In the genomic region with DNA sequence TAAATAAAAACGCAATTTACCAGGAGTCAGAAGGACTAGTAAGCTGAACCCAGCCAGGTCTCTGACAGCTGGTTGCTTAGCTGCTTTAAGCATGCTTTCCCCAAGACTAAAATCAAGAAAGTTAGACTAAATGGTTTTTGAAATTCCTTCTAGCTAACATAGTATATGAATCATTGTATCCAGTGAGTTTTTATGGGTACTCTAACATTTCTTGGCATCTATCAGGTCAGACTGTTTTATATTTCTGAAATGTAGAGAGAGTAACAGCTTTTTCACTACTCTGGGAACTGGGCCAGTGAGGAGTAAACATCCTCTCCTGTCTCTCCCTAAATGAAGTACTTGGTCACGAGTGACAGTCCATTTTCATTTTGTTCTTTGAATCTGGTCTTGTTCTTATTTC, we compare ENCODE assay signal across 7 cellular contexts. TPM values are rescaled to one million over a fixed set of nuclear protein-coding genes. Genes with fewer than 3 reads are reported as not detected.
DNase-seq lines count a peak whose midpoint lies in the region; ATAC-seq and TF ChIP-seq lines count a peak whose summit lies in the region.

No MANE protein-coding gene starts in this region.

- in situ Hi-C loops in transverse colon (cut with MboI; ENCODE audit: low pct_ligation_motif_present in 1 of 4, low pct_unique_long_range_greater_than_20kb in 1 of 4, low sequenced_read_pairs in 3 of 4) = no loop called here

- H3K79me2 ChIP-seq in KMS-11 (ENCODE audit: insufficient read depth, low read depth) = peaks cover 5% of the 10 kb centered on the region; the same call in 1 of the 2 replicates

- no peak for TF ChIP-seq POLR2A in transverse colon (IDR thresholded peaks at IDR 0.05)

- H4K20me1 ChIP-seq in KMS-11 (ENCODE audit: insufficient read depth) = no peaks in the 10 kb centered on the region

- DNase-seq in amniotic stem cell (lab: John Stamatoyannopoulos, UW) (peak; percentile 46), inferior parietal cortex (ENCODE audit: extremely low spot score) (peak; percentile 47), transverse colon (peak; percentile 22), GOT3 (lab: John Stamatoyannopoulos, UW) (no peak)
- DNase-seq in stimulated activated naive B cell treated with anti-CD40 and anti-IgM and Interleukin-4, amounts not matched to agents 10 μg/mL and 1 μg/mL and 100 μg/mL, for 72 hours = no peak

- peaks cover 12 to 13% of the 10 kb centered on the region in 2 donors for H3K9me3 Mint-ChIP-seq in stimulated activated naive B cell treated with anti-CD40 and anti-IgM and Interleukin-4, amounts not matched to agents 10 μg/mL and 1 μg/mL and 100 μg/mL, for 72 hours

- 4 to 17% methylated on average over 2 of the region's 2 CpGs for WGBS in transverse colon (ENCODE audit: low coverage in 1 of 2), 2 donors

- ATAC-seq in GM21786 (IDR thresholded peaks at IDR 0.05; ENCODE audit: unreplicated experiment) = no peak
- no peak for ATAC-seq in stimulated activated naive B cell treated with anti-CD40 and anti-IgM and Interleukin-4, amounts not matched to agents 10 μg/mL and 1 μg/mL and 100 μg/mL, for 72 hours (replicated peaks)

- peaks cover 36 to 60% of the 10 kb centered on the region in 2 donors for H3K36me3 Mint-ChIP-seq in stimulated activated naive B cell treated with anti-CD40 and anti-IgM and Interleukin-4, amounts not matched to agents 10 μg/mL and 1 μg/mL and 100 μg/mL, for 72 hours

- no peak for TF ChIP-seq CTCF in KMS-11 (conservative IDR thresholded peaks at IDR 0.05; ENCODE audit: low read depth, low read length)
- no peak for TF ChIP-seq CTCF in transverse colon (IDR thresholded peaks at IDR 0.05)

- no peak overlapping the region for H3K4me3 Mint-ChIP-seq in stimulated activated naive B cell treated with anti-CD40 and anti-IgM and Interleukin-4, amounts not matched to agents 10 μg/mL and 1 μg/mL and 100 μg/mL, for 72 hours

- H3K4me1 ChIP-seq in KMS-11 (ENCODE audit: low read depth, poor library complexity, severe bottlenecking) = peaks cover 17% of the 10 kb centered on the region
- H3K4me1 ChIP-seq in transverse colon = peaks cover 7 to 39% (median 12%) of the 10 kb centered on the region in 4 donors

- H3K9ac ChIP-seq in KMS-11 = no peak overlapping the region

- no peaks in the 10 kb centered on the region for H3K27me3 Mint-ChIP-seq in stimulated activated naive B cell treated with anti-CD40 and anti-IgM and Interleukin-4, amounts not matched to agents 10 μg/mL and 1 μg/mL and 100 μg/mL, for 72 hours

- H2AFZ ChIP-seq in KMS-11 (ENCODE audit: low read depth) = no peak overlapping the region

- H3K27me3 ChIP-seq in KMS-11 (ENCODE audit: insufficient read depth, low read depth) = no peaks in the 10 kb centered on the region
- no peaks in the 10 kb centered on the region for H3K27me3 ChIP-seq in transverse colon

- no peak for TF ChIP-seq EP300 in transverse colon (IDR thresholded peaks at IDR 0.05; ENCODE audit: low read depth)

- no peaks in the 10 kb centered on the region for H3K36me3 ChIP-seq in KMS-11 (ENCODE audit: insufficient read depth)
- H3K36me3 ChIP-seq in transverse colon = peaks cover 0 to 3% (median 0%) of the 10 kb centered on the region in 4 donors

- H3K27ac Mint-ChIP-seq in stimulated activated naive B cell treated with anti-CD40 and anti-IgM and Interleukin-4, amounts not matched to agents 10 μg/mL and 1 μg/mL and 100 μg/mL, for 72 hours = no peak overlapping the region

- peak overlapping the region; percentile 19; the same call in 1 of the 2 replicates for H3K27ac ChIP-seq in KMS-11
- H3K27ac ChIP-seq in transverse colon = peak overlapping the region; percentile 33 to 62 (median 57)

- peaks cover 6 to 8% of the 10 kb centered on the region in 2 donors for H3K9me3 ChIP-seq in transverse colon

- peaks cover 15 to 40% of the 10 kb centered on the region in 2 donors for H3K4me1 Mint-ChIP-seq in stimulated activated naive B cell treated with anti-CD40 and anti-IgM and Interleukin-4, amounts not matched to agents 10 μg/mL and 1 μg/mL and 100 μg/mL, for 72 hours

- H3K4me3 ChIP-seq in KMS-11 (IDR thresholded peaks at IDR 0.05; ENCODE audit: insufficient read depth, low read depth, low read length) (no peak overlapping the region), transverse colon (no peak overlapping the region)

- H3K4me2 ChIP-seq in KMS-11 = peak overlapping the region; percentile 21

- intact Hi-C loops in transverse colon (cut with DNase I; ENCODE audit: low total_unique reads) = no loop called here

RNA-seq across cellular contexts. Expression of a gene that starts 47.4 kb away (rescaled TPM):
- 10 to 100 TPM; 31.4 to 80.4 (median 64.1) TPM for total RNA-seq in transverse colon

Comparison
In these comparisons a context has a peak if more than half of its experiments do, and no peak if none do; other contexts are left out.
1. DNase-seq: peak in amniotic stem cell (single experiment), inferior parietal cortex (single experiment) and transverse colon (single experiment); none in stimulated activated naive B cell treated with anti-CD40 and anti-IgM and Interleukin-4, amounts not matched to agents 10 μg/mL and 1 μg/mL and 100 μg/mL, for 72 hours (single experiment) and GOT3 (single experiment).